8 cellular contexts compared by ENCODE assay signal in the genomic region with DNA sequence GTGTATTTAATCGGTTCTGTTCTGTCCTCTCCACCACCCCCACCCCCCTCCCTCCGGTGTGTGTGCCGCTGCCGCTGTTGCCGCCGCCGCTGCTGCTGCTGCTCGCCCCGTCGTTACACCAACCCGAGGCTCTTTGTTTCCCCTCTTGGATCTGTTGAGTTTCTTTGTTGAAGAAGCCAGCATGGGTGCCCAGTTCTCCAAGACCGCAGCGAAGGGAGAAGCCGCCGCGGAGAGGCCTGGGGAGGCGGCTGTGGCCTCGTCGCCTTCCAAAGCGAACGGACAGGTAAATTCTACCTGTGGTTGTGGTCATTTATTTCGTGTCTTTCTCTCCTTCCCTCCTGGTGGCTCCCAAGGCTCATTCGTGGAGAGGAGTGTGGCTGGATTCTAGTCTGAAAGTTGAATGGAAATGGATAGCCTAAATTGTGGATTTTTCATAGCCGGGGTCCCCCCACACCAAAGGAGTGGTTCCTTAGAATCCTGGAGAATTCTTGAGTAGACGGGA. TPM values are rescaled to one million over a fixed set of nuclear protein-coding genes. Genes with fewer than 3 reads are reported as not detected.
DNase-seq lines count a peak whose midpoint lies in the region; ATAC-seq, FAIRE-seq and TF ChIP-seq lines count a peak whose summit lies in the region.

No MANE protein-coding gene starts in this region.

- no peak for FAIRE-seq in HTR-8/SVneo (lab: Jason Lieb, UNC)

- peaks cover 16% of the 10 kb centered on the region for H3K4me1 Mint-ChIP-seq in activated CD8-positive, alpha-beta T cell treated with anti-CD3 and anti-CD28 coated beads for 36 hours (ENCODE audit: low read depth)
- H3K4me1 Mint-ChIP-seq in activated CD8-positive, alpha-beta T cell treated with anti-CD3 and anti-CD28 coated beads, Interleukin-2, amount 10 ng/mL, durations not matched to agents 7 days and 5 days (ENCODE audit: low read depth): peaks cover 18% of the 10 kb centered on the region
- H3K4me1 Mint-ChIP-seq in T-helper 17 cell: peaks cover 21% of the 10 kb centered on the region
- H3K4me1 Mint-ChIP-seq in progenitor cell of endocrine pancreas (ENCODE audit: low read depth): peaks cover 25% of the 10 kb centered on the region

- H3K9me3 ChIP-seq in T-helper 17 cell (ENCODE audit: control insufficient read depth, low read length, poor library complexity, severe bottlenecking) (peaks cover 3% of the 10 kb centered on the region), prostate gland (no peaks in the 10 kb centered on the region)

- POLR2A ChIA-PET in activated CD8-positive, alpha-beta T cell treated with anti-CD3 and anti-CD28 coated beads for 36 hours (lab: Charles Lee): interaction anchor here (0.9 kb wide), 1 partner anchor 49 kb away, joined by 3 read pairs; no protein-coding TSS in a partner anchor
- POLR2A ChIA-PET in activated CD8-positive, alpha-beta T cell treated with anti-CD3 and anti-CD28 coated beads, Interleukin-2, amount 10 ng/mL, durations not matched to agents 7 days and 5 days (lab: Charles Lee): no interaction called here

- CTCF ChIA-PET in activated CD8-positive, alpha-beta T cell treated with anti-CD3 and anti-CD28 coated beads for 36 hours (lab: Charles Lee): interaction anchor here (0.9 to 2.3 kb wide), 11 partner anchors 8 to 551 kb away, joined by 3 to 18 read pairs (median 5); no protein-coding TSS in a partner anchor
- CTCF ChIA-PET in activated CD8-positive, alpha-beta T cell treated with anti-CD3 and anti-CD28 coated beads, Interleukin-2, amount 10 ng/mL, durations not matched to agents 7 days and 5 days (lab: Charles Lee): interaction anchor here (1.7 kb wide), 1 partner anchor 551 kb away, joined by 14 read pairs; no protein-coding TSS in a partner anchor

- H3K36me3 Mint-ChIP-seq in activated CD8-positive, alpha-beta T cell treated with anti-CD3 and anti-CD28 coated beads for 36 hours (ENCODE audit: low read depth): no peaks in the 10 kb centered on the region
- peaks cover 4% of the 10 kb centered on the region for H3K36me3 Mint-ChIP-seq in activated CD8-positive, alpha-beta T cell treated with anti-CD3 and anti-CD28 coated beads, Interleukin-2, amount 10 ng/mL, durations not matched to agents 7 days and 5 days (ENCODE audit: low read depth)
- H3K36me3 Mint-ChIP-seq in T-helper 17 cell (ENCODE audit: low read depth) (peaks cover 4% of the 10 kb centered on the region), progenitor cell of endocrine pancreas (ENCODE audit: insufficient read depth) (peaks cover 15% of the 10 kb centered on the region)

- no peak for TF ChIP-seq CTCF in activated CD8-positive, alpha-beta T cell treated with anti-CD3 and anti-CD28 coated beads for 36 hours (IDR thresholded peaks at IDR 0.05)
- TF ChIP-seq CTCF in foreskin fibroblast (IDR thresholded peaks at IDR 0.05; ENCODE audit: low read depth, low read length) (no peak), prostate gland (IDR thresholded peaks at IDR 0.05) (no peak), progenitor cell of endocrine pancreas (IDR thresholded peaks at IDR 0.05; ENCODE audit: unreplicated experiment) (no peak)

- intact Hi-C loops in activated CD8-positive, alpha-beta T cell treated with anti-CD3 and anti-CD28 coated beads for 36 hours (cut with micrococcal nuclease): loop anchor here (2.0 to 5.0 kb wide), 2 partner anchors 225 to 551 kb away; no protein-coding TSS in a partner anchor
- intact Hi-C loops in prostate gland (cut with DNase I): loop anchor here (5.0 to 10.0 kb wide), 2 partner anchors 443 to 1075 kb away; no protein-coding TSS in a partner anchor

- H3K4me1 ChIP-seq in prostate gland (replicated peaks): no peaks in the 10 kb centered on the region

- peak; percentile 5 for DNase-seq in activated CD8-positive, alpha-beta T cell treated with anti-CD3 and anti-CD28 coated beads for 36 hours
- DNase-seq in activated CD8-positive, alpha-beta T cell treated with anti-CD3 and anti-CD28 coated beads, Interleukin-2, amount 10 ng/mL, durations not matched to agents 7 days and 5 days: no peak
- DNase-seq in T-helper 17 cell: no peak
- DNase-seq in foreskin fibroblast: no peak
- DNase-seq in prostate gland (ENCODE audit: low spot score): no peak
- DNase-seq in HTR-8/SVneo (ENCODE audit: insufficient read length, low spot score): no peak
- no peak for DNase-seq in progenitor cell of endocrine pancreas (ENCODE audit: low spot score, unreplicated experiment)

- no peak overlapping the region for H3K4me3 Mint-ChIP-seq in activated CD8-positive, alpha-beta T cell treated with anti-CD3 and anti-CD28 coated beads for 36 hours
- H3K4me3 Mint-ChIP-seq in activated CD8-positive, alpha-beta T cell treated with anti-CD3 and anti-CD28 coated beads, Interleukin-2, amount 10 ng/mL, durations not matched to agents 7 days and 5 days: no peak overlapping the region
- H3K4me3 Mint-ChIP-seq in T-helper 17 cell (no peak overlapping the region), progenitor cell of endocrine pancreas (ENCODE audit: low read depth) (no peak overlapping the region)

- peak overlapping the region; percentile 90 to 94 for H3K27ac ChIP-seq in prostate gland

- peak overlapping the region; percentile 2 for H3K27ac Mint-ChIP-seq in activated CD8-positive, alpha-beta T cell treated with anti-CD3 and anti-CD28 coated beads for 36 hours
- no peak overlapping the region for H3K27ac Mint-ChIP-seq in activated CD8-positive, alpha-beta T cell treated with anti-CD3 and anti-CD28 coated beads, Interleukin-2, amount 10 ng/mL, durations not matched to agents 7 days and 5 days
- H3K27ac Mint-ChIP-seq in T-helper 17 cell (peak overlapping the region; percentile 83), progenitor cell of endocrine pancreas (no peak overlapping the region)

- H3K4me3 ChIP-seq in foreskin fibroblast (ENCODE audit: low read depth in 1 of 2, low read length in 2 of 2) (peak overlapping the region; percentile 96 to 100), prostate gland (peak overlapping the region; percentile 68 to 72)

- H3K36me3 ChIP-seq in prostate gland: no peaks in the 10 kb centered on the region

- peaks cover 40% of the 10 kb centered on the region for H3K27me3 Mint-ChIP-seq in activated CD8-positive, alpha-beta T cell treated with anti-CD3 and anti-CD28 coated beads for 36 hours
- peaks cover 41% of the 10 kb centered on the region for H3K27me3 Mint-ChIP-seq in activated CD8-positive, alpha-beta T cell treated with anti-CD3 and anti-CD28 coated beads, Interleukin-2, amount 10 ng/mL, durations not matched to agents 7 days and 5 days (ENCODE audit: low read depth)
- H3K27me3 Mint-ChIP-seq in T-helper 17 cell (peaks cover 28% of the 10 kb centered on the region), progenitor cell of endocrine pancreas (peaks cover 9% of the 10 kb centered on the region)

- no peak for TF ChIP-seq POLR2A in prostate gland (IDR thresholded peaks at IDR 0.05)

- 0% methylated on average over 25 of the region's 25 CpGs for WGBS in prostate gland

- H3K27me3 ChIP-seq in prostate gland (replicated peaks; ENCODE audit: insufficient read depth): no peaks in the 10 kb centered on the region

- H3K9me3 Mint-ChIP-seq in activated CD8-positive, alpha-beta T cell treated with anti-CD3 and anti-CD28 coated beads for 36 hours: no peaks in the 10 kb centered on the region
- no peaks in the 10 kb centered on the region for H3K9me3 Mint-ChIP-seq in activated CD8-positive, alpha-beta T cell treated with anti-CD3 and anti-CD28 coated beads, Interleukin-2, amount 10 ng/mL, durations not matched to agents 7 days and 5 days (ENCODE audit: insufficient read depth)
- H3K9me3 Mint-ChIP-seq in progenitor cell of endocrine pancreas (ENCODE audit: low read depth): no peaks in the 10 kb centered on the region

- no peak for ATAC-seq in activated CD8-positive, alpha-beta T cell treated with anti-CD3 and anti-CD28 coated beads for 36 hours
- ATAC-seq in activated CD8-positive, alpha-beta T cell treated with anti-CD3 and anti-CD28 coated beads, Interleukin-2, amount 10 ng/mL, durations not matched to agents 7 days and 5 days: no peak
- ATAC-seq in T-helper 17 cell (no peak), HG03095 (IDR thresholded peaks at IDR 0.05; ENCODE audit: unreplicated experiment) (no peak)

RNA-seq across cellular contexts. Expression of gene MARCKS, which starts 0.5 kb away (rescaled TPM):
- under 1 TPM; 0.47 to 0.83 TPM for total RNA-seq in activated CD8-positive, alpha-beta T cell treated with anti-CD3 and anti-CD28 coated beads for 36 hours
- under 1 TPM; 0.05 to 0.08 TPM for total RNA-seq in activated CD8-positive, alpha-beta T cell treated with anti-CD3 and anti-CD28 coated beads, Interleukin-2, amount 10 ng/mL, durations not matched to agents 7 days and 5 days
- total RNA-seq in T-helper 17 cell (1 to 10 TPM in 1 of 2 donors, under 1 TPM in 1; 0.68 to 4.0 TPM), prostate gland (100 to 1,000 TPM in 1 of 2 donors, 10 to 100 TPM in 1; 96.2 to 190 TPM), progenitor cell of endocrine pancreas (153 and 158 TPM in 2 replicates)

Comparison
In these comparisons a context has a peak if more than half of its experiments do, and no peak if none do; other contexts are left out.
1. H3K27ac Mint-ChIP-seq: peak in activated CD8-positive, alpha-beta T cell treated with anti-CD3 and anti-CD28 coated beads for 36 hours (single experiment) and T-helper 17 cell (single experiment); none in activated CD8-positive, alpha-beta T cell treated with anti-CD3 and anti-CD28 coated beads, Interleukin-2, amount 10 ng/mL, durations not matched to agents 7 days and 5 days (single experiment) and progenitor cell of endocrine pancreas (single experiment).
2. RNA of gene MARCKS, which starts 0.5 kb away (total RNA-seq): 96.2 to 190 TPM in prostate gland and 153 to 158 TPM in progenitor cell of endocrine pancreas; 0.68 to 4.0 TPM in T-helper 17 cell, 0.47 to 0.83 TPM in activated CD8-positive, alpha-beta T cell treated with anti-CD3 and anti-CD28 coated beads for 36 hours and 0.05 to 0.08 TPM in activated CD8-positive, alpha-beta T cell treated with anti-CD3 and anti-CD28 coated beads, Interleukin-2, amount 10 ng/mL, durations not matched to agents 7 days and 5 days; every median in the first group is over 10 times any median in the second.